10 cellular contexts compared by ENCODE assay signal in genomic region chr15:70856177-70856883, GRCh38. TPM values are rescaled to one million over a fixed set of nuclear protein-coding genes. Genes with fewer than 3 reads are reported as not detected.
DNase-seq lines count a peak whose midpoint lies in the region; ATAC-seq and TF ChIP-seq lines count a peak whose summit lies in the region.
"Had no signal": no experiment of that assay in that cellular context is flagged by ENCODE, and none has a peak within 500 bp of the region (broad histone marks: within the 10 kb centered on the region; RNA-seq: fewer than 3 reads in every experiment).

No MANE protein-coding gene starts in this region.

- H3K4me1 Mint-ChIP-seq in chondrocyte (ENCODE audit: low read depth) (peaks cover 66% of the 10 kb centered on the region), mesothelial cell of epicardium (peaks cover 15% of the 10 kb centered on the region)

- peaks cover 6% of the 10 kb centered on the region for H3K36me3 Mint-ChIP-seq in chondrocyte (ENCODE audit: low read depth)
- peaks cover 4% of the 10 kb centered on the region for H3K36me3 Mint-ChIP-seq in mesothelial cell of epicardium

- ATAC-seq in left ventricle myocardium superior (no peak), GM21515 (IDR thresholded peaks at IDR 0.05; ENCODE audit: unreplicated experiment) (no peak)

- intact Hi-C loops in left ventricle myocardium inferior (cut with micrococcal nuclease): no loop called here
- intact Hi-C loops in left ventricle myocardium superior (cut with micrococcal nuclease): no loop called here
- intact Hi-C loops in uterus (cut with DNase I; ENCODE audit: low total_unique reads): no loop called here

- H3K9me3 ChIP-seq in left ventricle myocardium inferior (replicated peaks) (no peaks in the 10 kb centered on the region), uterus (no peaks in the 10 kb centered on the region)

- H3K9me3 Mint-ChIP-seq in chondrocyte (ENCODE audit: low read depth): no peaks in the 10 kb centered on the region
- no peaks in the 10 kb centered on the region for H3K9me3 Mint-ChIP-seq in mesothelial cell of epicardium

- peak overlapping the region; percentile 42 for H3K4me3 Mint-ChIP-seq in chondrocyte (ENCODE audit: unreplicated experiment)
- no peak overlapping the region for H3K4me3 Mint-ChIP-seq in mesothelial cell of epicardium

- DNase-seq in left ventricle myocardium inferior: no peak
- no peak for DNase-seq in left ventricle myocardium superior
- DNase-seq in chondrocyte (ENCODE audit: low spot score): no peak
- DNase-seq in mesothelial cell of epicardium (ENCODE audit: low spot score in 2 of 2, unreplicated experiment in 2 of 2): no peak
- no peak for DNase-seq in uterus
- no peak for DNase-seq in KG1 (lab: John Stamatoyannopoulos, UW)
- DNase-seq in NOMO-1 treated with DMSO at 0.1 percent for 48 hours (lab: John Stamatoyannopoulos, UW; ENCODE audit: unreplicated experiment): no peak
- DNase-seq: activated CD4-positive, alpha-beta T cell treated with anti-CD3 and anti-CD28 coated beads, Interleukin-2, amount 50 U/mL, for 48 hours; stimulated activated naive CD4-positive, alpha-beta T cell had no signal

- TF ChIP-seq POLR2A in uterus (IDR thresholded peaks at IDR 0.05): no peak

- H3K4me1 ChIP-seq in left ventricle myocardium inferior (peaks cover 67% of the 10 kb centered on the region), uterus (peaks cover 0 to 5% of the 10 kb centered on the region in 2 donors)

- no peaks in the 10 kb centered on the region for H3K27me3 ChIP-seq in left ventricle myocardium inferior (ENCODE audit: low read depth)
- H3K27me3 ChIP-seq in uterus: no peaks in the 10 kb centered on the region

- H3K36me3 ChIP-seq in left ventricle myocardium inferior (peaks cover 4% of the 10 kb centered on the region), uterus (no peaks in the 10 kb centered on the region)

- H3K27ac ChIP-seq in left ventricle myocardium inferior (replicated peaks) (peak overlapping the region; percentile 95), uterus (peak overlapping the region; percentile 59 to 73)

- H3K4me3 ChIP-seq in left ventricle myocardium inferior (peak overlapping the region; percentile 19), uterus (no peak overlapping the region)

- no peaks in the 10 kb centered on the region for H3K27me3 Mint-ChIP-seq in chondrocyte (ENCODE audit: low read depth)
- no peaks in the 10 kb centered on the region for H3K27me3 Mint-ChIP-seq in mesothelial cell of epicardium (ENCODE audit: low read depth)

- peak overlapping the region; percentile 96 for H3K27ac Mint-ChIP-seq in chondrocyte (ENCODE audit: unreplicated experiment)
- H3K27ac Mint-ChIP-seq in mesothelial cell of epicardium: peak overlapping the region; percentile 18

- TF ChIP-seq CTCF in left ventricle myocardium inferior (IDR thresholded peaks at IDR 0.05; ENCODE audit: borderline replicate concordance): no peak
- no peak for TF ChIP-seq CTCF in chondrocyte (IDR thresholded peaks at IDR 0.05)
- no peak for TF ChIP-seq CTCF in mesothelial cell of epicardium (IDR thresholded peaks at IDR 0.05; ENCODE audit: unreplicated experiment)
- TF ChIP-seq CTCF in uterus (IDR thresholded peaks at IDR 0.05): no peak

RNA-seq across cellular contexts. Expression of gene LARP6, which starts 2.4 kb away (rescaled TPM):
- total RNA-seq in left ventricle myocardium inferior (50.6 TPM), left ventricle myocardium superior (54.8 TPM), chondrocyte (79.4 to 138 TPM (median 135 TPM) in 3 replicates), mesothelial cell of epicardium (24.8 to 27.3 TPM (median 24.9 TPM) in 3 replicates), uterus (10 to 100 TPM; 11.9 to 59.4 (median 28.8) TPM)

RNA-seq across cellular contexts. Expression of gene THAP10, which starts 35.9 kb away (rescaled TPM):
- total RNA-seq in left ventricle myocardium inferior: 5.6 TPM
- 4.7 TPM for total RNA-seq in left ventricle myocardium superior
- 1.8 to 2.3 TPM (median 2.2 TPM) in 3 replicates for total RNA-seq in chondrocyte
- total RNA-seq in mesothelial cell of epicardium: 2.3 to 3.6 TPM (median 2.9 TPM) in 3 replicates
- total RNA-seq in uterus: 1 to 10 TPM; 1.8 to 4.1 (median 2.0) TPM

RNA-seq across cellular contexts. Expression of gene LRRC49, which starts 36.3 kb away (rescaled TPM):
- total RNA-seq in left ventricle myocardium inferior (86.6 TPM), left ventricle myocardium superior (79.8 TPM), chondrocyte (4.9 to 8.8 TPM (median 6.4 TPM) in 3 replicates), mesothelial cell of epicardium (21.2 to 25.5 TPM (median 24.2 TPM) in 3 replicates), uterus (10 to 100 TPM; 13.8 to 48.7 (median 19.7) TPM)
